Comparison of ENCODE assay signal across 15 cellular contexts in the genomic region with DNA sequence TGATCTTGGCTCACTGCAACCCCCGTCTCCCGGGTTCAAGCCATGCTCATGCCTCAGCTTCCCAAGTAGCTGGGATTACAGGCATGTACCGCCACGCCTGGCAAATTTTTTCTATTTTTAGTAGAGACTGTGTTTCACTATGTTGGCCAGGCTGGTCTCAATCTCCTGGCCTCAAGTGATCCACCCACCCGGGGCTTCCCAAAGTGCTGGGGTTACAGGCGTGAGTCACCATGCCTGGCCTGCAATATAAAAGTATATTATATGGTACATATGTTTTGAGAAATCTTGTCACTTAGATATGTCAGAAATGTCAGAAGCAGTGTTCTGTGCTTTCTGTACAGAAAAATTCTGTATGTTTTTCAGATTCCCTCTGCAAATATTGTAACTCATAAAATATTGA. TPM values are rescaled to one million over a fixed set of nuclear protein-coding genes. Genes with fewer than 3 reads are reported as not detected.
DNase-seq lines count a peak whose midpoint lies in the region; ATAC-seq and TF ChIP-seq lines count a peak whose summit lies in the region.
"Had no signal": no experiment of that assay in that cellular context is flagged by ENCODE, and none has a peak within 500 bp of the region (broad histone marks: within the 10 kb centered on the region; RNA-seq: fewer than 3 reads in every experiment).

No MANE protein-coding gene starts in this region.

- H3K4me3 ChIP-seq in adipocyte (ENCODE audit: low read length) (no peak overlapping the region), SJCRH30 (no peak overlapping the region), psoas muscle (no peak overlapping the region)
- H3K4me3 ChIP-seq: A549, GM23338 had no signal

- intact Hi-C loops in activated CD8-positive, alpha-beta T cell treated with anti-CD3 and anti-CD28 coated beads for 36 hours (cut with micrococcal nuclease) = no loop called here
- intact Hi-C loops in psoas muscle (cut with DNase I) = no loop called here

- 26 to 57% (median 32%) methylated on average over 6 of the region's 6 CpGs for WGBS in psoas muscle, 3 donors

- TF ChIP-seq CTCF in activated CD8-positive, alpha-beta T cell treated with anti-CD3 and anti-CD28 coated beads for 36 hours (IDR thresholded peaks at IDR 0.05) = no peak
- TF ChIP-seq CTCF in psoas muscle (IDR thresholded peaks at IDR 0.05) = no peak

- H3K9ac ChIP-seq in adipocyte (ENCODE audit: low read length) = no peak overlapping the region

- no peaks in the 10 kb centered on the region for H3K9me3 Mint-ChIP-seq in activated CD8-positive, alpha-beta T cell treated with anti-CD3 and anti-CD28 coated beads for 36 hours
- H3K9me3 Mint-ChIP-seq in activated CD8-positive, alpha-beta T cell treated with anti-CD3 and anti-CD28 coated beads, Interleukin-2, amount 10 ng/mL, durations not matched to agents 7 days and 5 days (ENCODE audit: insufficient read depth) = no peaks in the 10 kb centered on the region
- H3K9me3 Mint-ChIP-seq: CD4-positive, alpha-beta T cell; GM23338 had no signal

- H3K36me3 ChIP-seq in adipocyte (ENCODE audit: control insufficient read depth, insufficient read depth, low read length, severe bottlenecking) = no peaks in the 10 kb centered on the region
- no peaks in the 10 kb centered on the region for H3K36me3 ChIP-seq in SJCRH30
- no peaks in the 10 kb centered on the region for H3K36me3 ChIP-seq in psoas muscle (ENCODE audit: insufficient read depth in 1 of 2, low read depth in 1 of 2)

- CTCF ChIA-PET in activated CD8-positive, alpha-beta T cell treated with anti-CD3 and anti-CD28 coated beads for 36 hours (lab: Charles Lee) = no interaction called here
- CTCF ChIA-PET in activated CD8-positive, alpha-beta T cell treated with anti-CD3 and anti-CD28 coated beads, Interleukin-2, amount 10 ng/mL, durations not matched to agents 7 days and 5 days (lab: Charles Lee) = no interaction called here

- no peaks in the 10 kb centered on the region for H3K4me1 Mint-ChIP-seq in activated CD8-positive, alpha-beta T cell treated with anti-CD3 and anti-CD28 coated beads for 36 hours (ENCODE audit: low read depth)
- H3K4me1 Mint-ChIP-seq in activated CD8-positive, alpha-beta T cell treated with anti-CD3 and anti-CD28 coated beads, Interleukin-2, amount 10 ng/mL, durations not matched to agents 7 days and 5 days (ENCODE audit: low read depth) = no peaks in the 10 kb centered on the region
- H3K4me1 Mint-ChIP-seq: GM23338 had no signal

- no peaks in the 10 kb centered on the region for H3K36me3 Mint-ChIP-seq in activated CD8-positive, alpha-beta T cell treated with anti-CD3 and anti-CD28 coated beads for 36 hours (ENCODE audit: low read depth)
- H3K36me3 Mint-ChIP-seq in activated CD8-positive, alpha-beta T cell treated with anti-CD3 and anti-CD28 coated beads, Interleukin-2, amount 10 ng/mL, durations not matched to agents 7 days and 5 days (ENCODE audit: low read depth) = no peaks in the 10 kb centered on the region

- no peak overlapping the region for H3K27ac ChIP-seq in SJCRH30
- H3K27ac ChIP-seq in psoas muscle = no peak overlapping the region
- H3K27ac ChIP-seq: 22Rv1, A549, C4-2B had no signal

- no peak overlapping the region for H3K27ac Mint-ChIP-seq in activated CD8-positive, alpha-beta T cell treated with anti-CD3 and anti-CD28 coated beads for 36 hours
- H3K27ac Mint-ChIP-seq in activated CD8-positive, alpha-beta T cell treated with anti-CD3 and anti-CD28 coated beads, Interleukin-2, amount 10 ng/mL, durations not matched to agents 7 days and 5 days = no peak overlapping the region
- H3K27ac Mint-ChIP-seq: CD4-positive, alpha-beta T cell; GM23338 had no signal

- H3K9me3 ChIP-seq in adipocyte (ENCODE audit: control insufficient read depth, low read length) (no peaks in the 10 kb centered on the region), SJCRH30 (replicated peaks) (no peaks in the 10 kb centered on the region), psoas muscle (no peaks in the 10 kb centered on the region)
- H3K9me3 ChIP-seq: A549, Caco-2 had no signal

- ATAC-seq in activated CD8-positive, alpha-beta T cell treated with anti-CD3 and anti-CD28 coated beads for 36 hours = no peak
- ATAC-seq in activated CD8-positive, alpha-beta T cell treated with anti-CD3 and anti-CD28 coated beads, Interleukin-2, amount 10 ng/mL, durations not matched to agents 7 days and 5 days = no peak
- no peak for ATAC-seq in GM21447 (IDR thresholded peaks at IDR 0.05; ENCODE audit: unreplicated experiment)
- ATAC-seq in psoas muscle = no peak
- ATAC-seq: A549, GM23338 had no signal

- peak; percentile 28 for DNase-seq in activated CD8-positive, alpha-beta T cell treated with anti-CD3 and anti-CD28 coated beads for 36 hours
- DNase-seq in activated CD8-positive, alpha-beta T cell treated with anti-CD3 and anti-CD28 coated beads, Interleukin-2, amount 10 ng/mL, durations not matched to agents 7 days and 5 days = no peak
- peak; percentile 30 for DNase-seq in adipocyte (ENCODE audit: low read depth)
- peak; percentile 29 for DNase-seq in myocyte (ENCODE audit: low read depth)
- no peak for DNase-seq in SJCRH30
- DNase-seq in psoas muscle = no peak
- DNase-seq: AML-193; Caco-2; CD4-positive, alpha-beta T cell; HCEC 1CT had no signal

- H3K27me3 ChIP-seq in adipocyte (replicated peaks; ENCODE audit: control insufficient read depth, insufficient read depth, low read length) (peaks cover 3% of the 10 kb centered on the region), SJCRH30 (no peaks in the 10 kb centered on the region), psoas muscle (ENCODE audit: insufficient read depth in 3 of 3, low read length in 2 of 3) (no peaks in the 10 kb centered on the region)

- H3K27me3 Mint-ChIP-seq in activated CD8-positive, alpha-beta T cell treated with anti-CD3 and anti-CD28 coated beads for 36 hours = peaks cover 1% of the 10 kb centered on the region
- H3K27me3 Mint-ChIP-seq in activated CD8-positive, alpha-beta T cell treated with anti-CD3 and anti-CD28 coated beads, Interleukin-2, amount 10 ng/mL, durations not matched to agents 7 days and 5 days (ENCODE audit: low read depth) = no peaks in the 10 kb centered on the region
- H3K27me3 Mint-ChIP-seq: CD4-positive, alpha-beta T cell had no signal

- POLR2A ChIA-PET in activated CD8-positive, alpha-beta T cell treated with anti-CD3 and anti-CD28 coated beads for 36 hours (lab: Charles Lee) = no interaction called here
- POLR2A ChIA-PET in activated CD8-positive, alpha-beta T cell treated with anti-CD3 and anti-CD28 coated beads, Interleukin-2, amount 10 ng/mL, durations not matched to agents 7 days and 5 days (lab: Charles Lee) = interaction anchor here (0.7 kb wide), 1 partner anchor 289 kb away, joined by 3 read pairs; no protein-coding TSS in a partner anchor

- H3K4me3 Mint-ChIP-seq in activated CD8-positive, alpha-beta T cell treated with anti-CD3 and anti-CD28 coated beads for 36 hours = no peak overlapping the region
- no peak overlapping the region for H3K4me3 Mint-ChIP-seq in activated CD8-positive, alpha-beta T cell treated with anti-CD3 and anti-CD28 coated beads, Interleukin-2, amount 10 ng/mL, durations not matched to agents 7 days and 5 days
- H3K4me3 Mint-ChIP-seq: CD4-positive, alpha-beta T cell; GM23338 had no signal

- H3K4me1 ChIP-seq in adipocyte (ENCODE audit: control insufficient read depth, insufficient read depth, low read length) (no peaks in the 10 kb centered on the region), SJCRH30 (no peaks in the 10 kb centered on the region), psoas muscle (no peaks in the 10 kb centered on the region)
- H3K4me1 ChIP-seq: A549, Caco-2 had no signal

RNA-seq across cellular contexts. Expression of a gene that starts 19.2 kb away (rescaled TPM):
- 100 to 1,000 TPM; 208 to 221 TPM for total RNA-seq in activated CD8-positive, alpha-beta T cell treated with anti-CD3 and anti-CD28 coated beads for 36 hours
- total RNA-seq in activated CD8-positive, alpha-beta T cell treated with anti-CD3 and anti-CD28 coated beads, Interleukin-2, amount 10 ng/mL, durations not matched to agents 7 days and 5 days = 100 to 1,000 TPM; 208 to 226 TPM
- 137 and 161 TPM in 2 replicates for total RNA-seq in myocyte
- 43.9 TPM for polyA plus RNA-seq in myocyte (2012)
- total RNA-seq in SJCRH30 (2014; rRNA removed; shearing (Covaris generic)) = 407 and 436 TPM in 2 replicates
- total RNA-seq in psoas muscle = 100 to 1,000 TPM in 1 of 4 donors, 10 to 100 TPM in 3; 57.9 to 108 (median 63.1) TPM
- 10 to 100 TPM; 33.5 to 73.9 (median 33.8) TPM for polyA plus RNA-seq in psoas muscle

Comparison
In these comparisons a context has a peak if more than half of its experiments do, and no peak if none do; other contexts are left out.
1. DNase-seq: peak in activated CD8-positive, alpha-beta T cell treated with anti-CD3 and anti-CD28 coated beads for 36 hours (single experiment), adipocyte (single experiment) and myocyte (single experiment); none in activated CD8-positive, alpha-beta T cell treated with anti-CD3 and anti-CD28 coated beads, Interleukin-2, amount 10 ng/mL, durations not matched to agents 7 days and 5 days (single experiment), SJCRH30 (0 of 2) and psoas muscle (0 of 2).